ENCODE assay signal across 8 cellular contexts in the genomic region with DNA sequence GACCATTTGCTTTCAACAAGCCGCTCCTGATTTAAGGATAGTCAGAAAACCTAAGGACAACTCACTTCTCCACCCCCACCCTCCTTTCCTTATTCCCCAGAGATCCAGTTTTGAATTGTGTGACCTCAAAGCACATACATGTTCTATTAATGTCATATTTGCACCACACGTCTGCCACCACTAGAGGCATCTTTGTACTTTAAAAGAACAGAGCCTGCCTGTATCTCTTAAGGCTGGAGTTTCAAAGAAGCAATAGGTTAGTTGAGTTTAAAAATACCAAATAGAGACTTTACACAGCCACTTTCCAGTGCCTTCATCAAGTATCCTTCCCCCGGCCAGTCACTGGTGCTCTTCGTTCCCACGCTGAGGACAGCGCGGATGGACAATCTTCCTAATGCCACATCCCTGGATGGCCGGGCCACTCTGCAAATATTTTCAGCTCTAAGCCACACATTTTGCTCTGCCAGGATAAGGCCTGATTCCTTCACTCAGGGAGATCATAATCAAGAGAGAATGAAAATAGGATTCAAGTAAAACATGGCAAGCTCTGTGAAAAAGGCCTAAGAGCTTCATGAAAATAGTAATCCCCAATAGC.
DNase-seq lines count a peak whose midpoint lies in the region; ATAC-seq, FAIRE-seq and TF ChIP-seq lines count a peak whose summit lies in the region.

No MANE protein-coding gene starts in this region.

- H3K4me3 ChIP-seq in MM.1S (ENCODE audit: low read length), result no peak overlapping the region
- no peak overlapping the region for H3K4me3 ChIP-seq in endodermal cell (ENCODE audit: low read length)
- no peak overlapping the region for H3K4me3 ChIP-seq in thoracic aorta
- H3K4me3 ChIP-seq in gastroesophageal sphincter, result no peak overlapping the region

- POLR2A ChIA-PET in activated CD4-positive, alpha-beta memory T cell treated with anti-CD3 and anti-CD28 coated beads for 36 hours (lab: Charles Lee), result no interaction called here

- peak; percentile 43 for FAIRE-seq in H54 (lab: Jason Lieb, UNC)

- H3K79me2 ChIP-seq in MM.1S (ENCODE audit: low read length), result no peaks in the 10 kb centered on the region

- CTCF ChIA-PET in activated CD4-positive, alpha-beta memory T cell treated with anti-CD3 and anti-CD28 coated beads for 36 hours (lab: Charles Lee), result interaction anchor here (0.7 kb wide), 1 partner anchor 908 kb away, joined by 3 read pairs; no protein-coding TSS in a partner anchor

- H3K9ac ChIP-seq in MM.1S (ENCODE audit: low read length) (no peak overlapping the region), endodermal cell (ENCODE audit: extremely low read depth, low read length, poor library complexity, severe bottlenecking) (no peak overlapping the region)

- H3K27ac Mint-ChIP-seq in endodermal cell, result no peak overlapping the region
- no peak overlapping the region for H3K27ac Mint-ChIP-seq in activated CD4-positive, alpha-beta memory T cell treated with anti-CD3 and anti-CD28 coated beads for 36 hours

- no peaks in the 10 kb centered on the region for H3F3A ChIP-seq in MM.1S (ENCODE audit: insufficient read depth, low read length)

- H3K9me3 ChIP-seq in MM.1S (replicated peaks; ENCODE audit: insufficient read depth, low read length), result no peaks in the 10 kb centered on the region
- H3K9me3 ChIP-seq in endodermal cell (ENCODE audit: control insufficient read depth, low read length), result no peaks in the 10 kb centered on the region
- no peaks in the 10 kb centered on the region for H3K9me3 ChIP-seq in thoracic aorta
- no peaks in the 10 kb centered on the region for H3K9me3 ChIP-seq in gastroesophageal sphincter

- DNase-seq in NCI-H2196 (lab: John Stamatoyannopoulos, UW; ENCODE audit: unreplicated experiment) (peak; percentile 7), NCI-H2196 treated with DMSO at 0.1 percent for 48 hours (lab: John Stamatoyannopoulos, UW; ENCODE audit: unreplicated experiment) (no peak), H54 (ENCODE audit: insufficient read length, low spot score) (peak; percentile 10), MM.1S (peak; percentile 31), endodermal cell (peak; percentile 61), thoracic aorta (ENCODE audit: low spot score) (no peak)
- no peak for DNase-seq in activated CD4-positive, alpha-beta memory T cell treated with anti-CD3 and anti-CD28 coated beads for 36 hours

- H3K27ac ChIP-seq in MM.1S (ENCODE audit: low read length), result no peak overlapping the region
- no peak overlapping the region for H3K27ac ChIP-seq in endodermal cell (ENCODE audit: low read depth, low read length)
- H3K27ac ChIP-seq in thoracic aorta, result no peak overlapping the region
- H3K27ac ChIP-seq in gastroesophageal sphincter, result no peak overlapping the region

- H3K9me3 Mint-ChIP-seq in endodermal cell, result no peaks in the 10 kb centered on the region
- no peaks in the 10 kb centered on the region for H3K9me3 Mint-ChIP-seq in activated CD4-positive, alpha-beta memory T cell treated with anti-CD3 and anti-CD28 coated beads for 36 hours

- no peaks in the 10 kb centered on the region for H3K36me3 Mint-ChIP-seq in endodermal cell (ENCODE audit: low read depth)
- no peaks in the 10 kb centered on the region for H3K36me3 Mint-ChIP-seq in activated CD4-positive, alpha-beta memory T cell treated with anti-CD3 and anti-CD28 coated beads for 36 hours

- no peaks in the 10 kb centered on the region for H3K9me2 ChIP-seq in MM.1S (replicated peaks; ENCODE audit: insufficient read depth, low read length)

- peaks cover 2% of the 10 kb centered on the region for H3K4me1 Mint-ChIP-seq in endodermal cell
- H3K4me1 Mint-ChIP-seq in activated CD4-positive, alpha-beta memory T cell treated with anti-CD3 and anti-CD28 coated beads for 36 hours (ENCODE audit: low read depth), result no peaks in the 10 kb centered on the region

- no peaks in the 10 kb centered on the region for H3K36me3 ChIP-seq in MM.1S (replicated peaks; ENCODE audit: insufficient read depth, low read length)
- no peaks in the 10 kb centered on the region for H3K36me3 ChIP-seq in endodermal cell (ENCODE audit: control insufficient read depth, insufficient read depth, low read length)
- no peaks in the 10 kb centered on the region for H3K36me3 ChIP-seq in thoracic aorta
- no peaks in the 10 kb centered on the region for H3K36me3 ChIP-seq in gastroesophageal sphincter

- no peaks in the 10 kb centered on the region for H3K27me3 ChIP-seq in MM.1S (replicated peaks; ENCODE audit: insufficient read depth, low read length)
- no peaks in the 10 kb centered on the region for H3K27me3 ChIP-seq in endodermal cell (ENCODE audit: control insufficient read depth, insufficient read depth, low read length, poor library complexity, severe bottlenecking)
- H3K27me3 ChIP-seq in thoracic aorta (replicated peaks; ENCODE audit: insufficient read depth), result no peaks in the 10 kb centered on the region
- H3K27me3 ChIP-seq in gastroesophageal sphincter, result no peaks in the 10 kb centered on the region

- no peaks in the 10 kb centered on the region for H3K27me3 Mint-ChIP-seq in endodermal cell (ENCODE audit: insufficient read depth)
- H3K27me3 Mint-ChIP-seq in activated CD4-positive, alpha-beta memory T cell treated with anti-CD3 and anti-CD28 coated beads for 36 hours, result no peaks in the 10 kb centered on the region

- no peak for ATAC-seq in thoracic aorta (ENCODE audit: insufficient number of reproducible peaks, low FRiP score, low read depth)
- no peak for ATAC-seq in gastroesophageal sphincter

- intact Hi-C loops in activated CD4-positive, alpha-beta memory T cell treated with anti-CD3 and anti-CD28 coated beads for 36 hours (cut with micrococcal nuclease), result no loop called here

- no peak overlapping the region for H2AFZ ChIP-seq in MM.1S (ENCODE audit: low read length)

- no peaks in the 10 kb centered on the region for H4K20me1 ChIP-seq in MM.1S (ENCODE audit: insufficient read depth, low read length)

- H3K4me2 ChIP-seq in MM.1S (ENCODE audit: low read depth, low read length), result no peak overlapping the region

- H3K4me3 Mint-ChIP-seq in endodermal cell, result no peak overlapping the region
- H3K4me3 Mint-ChIP-seq in activated CD4-positive, alpha-beta memory T cell treated with anti-CD3 and anti-CD28 coated beads for 36 hours, result no peak overlapping the region

- TF ChIP-seq EP300 in gastroesophageal sphincter (IDR thresholded peaks at IDR 0.05), result no peak

- 81% methylated on average over 8 of the region's 8 CpGs; no CpG with 5 or more reads in 1 of the 2 experiments for WGBS in endodermal cell (ENCODE audit: insufficient coverage in 1 of 2, insufficient read length in 1 of 2), 2 experiments
- 69 to 86% methylated on average over 4 to 5 of the region's 8 CpGs for WGBS in gastroesophageal sphincter (ENCODE audit: low coverage in 1 of 2), 2 donors

- H3K4me1 ChIP-seq in MM.1S (ENCODE audit: low read length), result peaks cover 14% of the 10 kb centered on the region
- H3K4me1 ChIP-seq in endodermal cell (ENCODE audit: control insufficient read depth, insufficient read depth, low read length), result no peaks in the 10 kb centered on the region
- peaks cover 2 to 3% of the 10 kb centered on the region in 2 donors for H3K4me1 ChIP-seq in thoracic aorta (ENCODE audit: control insufficient read depth in 1 of 2, low read depth in 2 of 2)
- H3K4me1 ChIP-seq in gastroesophageal sphincter, result no peaks in the 10 kb centered on the region

- TF ChIP-seq POLR2A in H54 (IDR thresholded peaks at IDR 0.05; ENCODE audit: low read depth, low read length) (no peak), gastroesophageal sphincter (IDR thresholded peaks at IDR 0.05) (no peak)

- TF ChIP-seq CTCF in MM.1S (IDR thresholded peaks at IDR 0.05; ENCODE audit: low read length) (peak; percentile 59), endodermal cell (conservative IDR thresholded peaks at IDR 0.05) (peak; percentile 78), thoracic aorta (IDR thresholded peaks at IDR 0.05) (peak; percentile 36), gastroesophageal sphincter (IDR thresholded peaks at IDR 0.05) (no peak)

Comparison
In these comparisons a context has a peak if more than half of its experiments do, and no peak if none do; other contexts are left out.
1. DNase-seq: peak in NCI-H2196 (single experiment), H54 (single experiment), MM.1S (single experiment) and endodermal cell (single experiment); none in NCI-H2196 treated with DMSO at 0.1 percent for 48 hours (single experiment), thoracic aorta (single experiment) and activated CD4-positive, alpha-beta memory T cell treated with anti-CD3 and anti-CD28 coated beads for 36 hours (single experiment).
2. CTCF ChIP-seq: peak in MM.1S (single experiment), endodermal cell (single experiment) and thoracic aorta (single experiment); none in gastroesophageal sphincter (0 of 4).